Comparison of ENCODE assay signal across 26 cellular contexts in the genomic region with DNA sequence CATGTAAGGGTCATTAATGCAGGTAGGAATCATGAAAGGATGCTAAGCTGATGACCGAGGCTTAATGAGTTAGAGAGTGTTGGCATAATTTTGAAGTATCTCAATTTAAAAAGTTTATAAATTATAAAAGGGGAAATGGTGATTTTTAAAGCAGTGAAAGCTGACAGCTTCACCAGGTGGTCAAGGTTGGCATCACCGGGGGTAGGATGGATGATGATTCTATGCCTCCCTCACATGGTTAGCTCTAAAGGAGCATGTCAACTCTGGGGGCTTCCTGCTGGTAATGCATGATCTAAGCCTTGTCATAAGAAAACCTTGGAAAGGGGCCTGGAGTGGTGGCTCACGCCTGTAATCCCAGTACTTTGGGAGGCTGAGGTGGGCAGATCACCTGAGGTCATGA.
"Had no signal": no experiment of that assay in that cellular context is flagged by ENCODE, and none has a peak within 500 bp of the region (broad histone marks: within the 10 kb centered on the region; RNA-seq: fewer than 3 reads in every experiment).

No MANE protein-coding gene starts in this region.

- DNase-seq: occipital lobe; ovary; posterior cingulate gyrus; psoas muscle; right cardiac atrium; right lobe of liver; sigmoid colon; small intestine; stimulated activated CD4-positive, alpha-beta T cell treated with anti-CD3 and anti-CD28 coated beads, Interleukin-15, amount 100 ng/mL, for 24 hours; stimulated activated CD4-positive, alpha-beta T cell treated with anti-CD3 and anti-CD28 coated beads, Interleukin-2, amount 100 ng/mL, for 24 hours; stimulated activated CD4-positive, alpha-beta T cell treated with anti-CD3 and anti-CD28 coated beads, Interleukin-2, amount 100 ng/mL, for 48 hours; stimulated activated CD4-positive, alpha-beta T cell treated with anti-CD3 and anti-CD28 coated beads, Interleukin-4, amount 100 ng/mL, for 24 hours; stimulated activated naive B cell treated with anti-CD40 and anti-IgM and Interleukin-4, amounts not matched to agents 10 μg/mL and 1 μg/mL and 100 μg/mL, for 72 hours; stimulated activated naive CD4-positive, alpha-beta T cell treated with Interleukin-2 at 50 U/mL for 16 hours; stomach; thyroid gland; upper lobe of left lung had no signal

- H3K27ac ChIP-seq: neural progenitor cell, ovary, parathyroid adenoma, psoas muscle, right lobe of liver, sigmoid colon, stomach, thoracic aorta, thyroid gland, tibial nerve, upper lobe of left lung, vagina had no signal

- H3K4me1 Mint-ChIP-seq: nephron; neural progenitor cell; stimulated activated effector memory CD8-positive, alpha-beta T cell treated with anti-CD3 and anti-CD28 coated beads, Interleukin-12 subunit alpha, Interleukin-12 subunit beta, amount 100 ng/mL, for 72 hours had no signal

- H3K27me3 Mint-ChIP-seq: stimulated activated naive B cell treated with anti-CD40 and anti-IgM and Interleukin-4, amounts not matched to agents 10 μg/mL and 1 μg/mL and 100 μg/mL, for 72 hours had no signal

- H3K9ac ChIP-seq: neural progenitor cell, parathyroid adenoma had no signal

- H3K27ac Mint-ChIP-seq: nephron; neural progenitor cell; progenitor cell of endocrine pancreas; stimulated activated effector memory CD8-positive, alpha-beta T cell treated with anti-CD3 and anti-CD28 coated beads, Interleukin-12 subunit alpha, Interleukin-12 subunit beta, amount 100 ng/mL, for 72 hours; stimulated activated naive B cell treated with anti-CD40 and anti-IgM and Interleukin-4, amounts not matched to agents 10 μg/mL and 1 μg/mL and 100 μg/mL, for 72 hours; stimulated activated naive CD8-positive, alpha-beta T cell treated with anti-CD3 and anti-CD28 coated beads, Interleukin-15, Interleukin-2, amounts not matched to agents 100 ng/mL and 50 ng/mL, for 24 hours had no signal

- H3K79me2 ChIP-seq: parathyroid adenoma had no signal

- H3K36me3 Mint-ChIP-seq: neural progenitor cell; stimulated activated effector memory CD8-positive, alpha-beta T cell treated with anti-CD3 and anti-CD28 coated beads, Interleukin-12 subunit alpha, Interleukin-12 subunit beta, amount 100 ng/mL, for 72 hours; stimulated activated naive B cell treated with anti-CD40 and anti-IgM and Interleukin-4, amounts not matched to agents 10 μg/mL and 1 μg/mL and 100 μg/mL, for 72 hours had no signal

- H3K4me2 ChIP-seq: neural progenitor cell had no signal

- H3K27me3 ChIP-seq: neural progenitor cell, ovary, right lobe of liver, sigmoid colon, stomach, thyroid gland, tibial nerve, upper lobe of left lung, vagina had no signal

- H3K9me3 Mint-ChIP-seq: nephron; neural progenitor cell; stimulated activated effector memory CD8-positive, alpha-beta T cell treated with anti-CD3 and anti-CD28 coated beads, Interleukin-12 subunit alpha, Interleukin-12 subunit beta, amount 100 ng/mL, for 72 hours; stimulated activated naive B cell treated with anti-CD40 and anti-IgM and Interleukin-4, amounts not matched to agents 10 μg/mL and 1 μg/mL and 100 μg/mL, for 72 hours had no signal

- H3K4me3 Mint-ChIP-seq: nephron; neural progenitor cell; stimulated activated effector memory CD8-positive, alpha-beta T cell treated with anti-CD3 and anti-CD28 coated beads, Interleukin-12 subunit alpha, Interleukin-12 subunit beta, amount 100 ng/mL, for 72 hours; stimulated activated naive B cell treated with anti-CD40 and anti-IgM and Interleukin-4, amounts not matched to agents 10 μg/mL and 1 μg/mL and 100 μg/mL, for 72 hours; stimulated activated naive CD8-positive, alpha-beta T cell treated with anti-CD3 and anti-CD28 coated beads, Interleukin-15, Interleukin-2, amounts not matched to agents 100 ng/mL and 50 ng/mL, for 24 hours had no signal

- H3K4me1 ChIP-seq: parathyroid adenoma, psoas muscle, right lobe of liver, sigmoid colon, thyroid gland, tibial nerve, vagina had no signal

- ATAC-seq: psoas muscle; right cardiac atrium; right lobe of liver; stimulated activated effector memory CD8-positive, alpha-beta T cell treated with anti-CD3 and anti-CD28 coated beads, Interleukin-12 subunit alpha, Interleukin-12 subunit beta, amount 100 ng/mL, for 72 hours had no signal

- H2AFZ ChIP-seq: neural progenitor cell, parathyroid adenoma had no signal

- H3K4me3 ChIP-seq: neural progenitor cell, ovary, psoas muscle, right lobe of liver, sigmoid colon, stomach, thoracic aorta, thyroid gland, tibial nerve, upper lobe of left lung, vagina had no signal
